26 cellular contexts compared by ENCODE assay signal in genomic region chr2:240168546-240169361, GRCh38. TPM values are rescaled to one million over a fixed set of nuclear protein-coding genes. Genes with fewer than 3 reads are reported as not detected.
"Had no signal": no experiment of that assay in that cellular context is flagged by ENCODE, and none has a peak within 500 bp of the region (broad histone marks: within the 10 kb centered on the region; RNA-seq: fewer than 3 reads in every experiment).

No MANE protein-coding gene starts in this region.

- H3K4me3 ChIP-seq: esophagus squamous epithelium, gastroesophageal sphincter, ovary, thoracic aorta, transverse colon had no signal

- H3K4me1 ChIP-seq: esophagus squamous epithelium, gastroesophageal sphincter, transverse colon had no signal

- H3K27ac ChIP-seq: esophagus squamous epithelium, gastroesophageal sphincter, ovary, thoracic aorta, transverse colon had no signal

- H3K27me3 ChIP-seq: ovary had no signal

- H3K4me3 Mint-ChIP-seq: effector memory CD8-positive, alpha-beta T cell; immature natural killer cell; naive B cell; stimulated activated naive B cell treated with anti-CD40 and anti-IgM and Interleukin-4, amounts not matched to agents 10 μg/mL and 1 μg/mL and 100 μg/mL, for 72 hours; stimulated activated naive CD8-positive, alpha-beta T cell treated with anti-CD3 and anti-CD28 coated beads, Interleukin-15, amount 100 ng/mL, for 72 hours had no signal

- H3K4me1 Mint-ChIP-seq: immature natural killer cell; stimulated activated naive B cell treated with anti-CD40 and anti-IgM and Interleukin-4, amounts not matched to agents 10 μg/mL and 1 μg/mL and 100 μg/mL, for 72 hours; stimulated activated naive CD8-positive, alpha-beta T cell treated with anti-CD3 and anti-CD28 coated beads, Interleukin-15, amount 100 ng/mL, for 72 hours had no signal

- H3K27ac Mint-ChIP-seq: effector memory CD8-positive, alpha-beta T cell; immature natural killer cell; naive B cell; progenitor cell of endocrine pancreas; stimulated activated naive B cell treated with anti-CD40 and anti-IgM and Interleukin-4, amounts not matched to agents 10 μg/mL and 1 μg/mL and 100 μg/mL, for 72 hours; stimulated activated naive CD8-positive, alpha-beta T cell treated with anti-CD3 and anti-CD28 coated beads, Interleukin-15, amount 100 ng/mL, for 72 hours had no signal

- ATAC-seq: effector memory CD8-positive, alpha-beta T cell; gastroesophageal sphincter; left cardiac atrium; left ventricle myocardium superior; right cardiac atrium; stimulated activated naive B cell treated with anti-CD40 and anti-IgM and Interleukin-4, amounts not matched to agents 10 μg/mL and 1 μg/mL and 100 μg/mL, for 72 hours; stimulated activated naive CD8-positive, alpha-beta T cell treated with anti-CD3 and anti-CD28 coated beads, Interleukin-15, amount 100 ng/mL, for 72 hours had no signal

- H3K36me3 Mint-ChIP-seq: immature natural killer cell; naive B cell; stimulated activated naive B cell treated with anti-CD40 and anti-IgM and Interleukin-4, amounts not matched to agents 10 μg/mL and 1 μg/mL and 100 μg/mL, for 72 hours had no signal

- H3K36me3 ChIP-seq: esophagus squamous epithelium, gastroesophageal sphincter, ovary, thoracic aorta, transverse colon had no signal

- H3K9me3 Mint-ChIP-seq: effector memory CD8-positive, alpha-beta T cell; immature natural killer cell; stimulated activated naive CD8-positive, alpha-beta T cell treated with anti-CD3 and anti-CD28 coated beads, Interleukin-15, amount 100 ng/mL, for 72 hours had no signal

- H3K9me3 ChIP-seq: esophagus squamous epithelium, gastroesophageal sphincter, ovary, thoracic aorta, transverse colon had no signal

- DNase-seq: central memory CD4-positive, alpha-beta T cell; effector memory CD8-positive, alpha-beta T cell; esophagus squamous epithelium; foreskin fibroblast; glutamatergic neuron; immature natural killer cell; left cardiac atrium; mesendoderm; naive B cell; right cardiac atrium; stimulated activated CD4-positive, alpha-beta T cell treated with anti-CD3 and anti-CD28 coated beads, Interleukin-15, amount 100 ng/mL, for 24 hours; stimulated activated CD4-positive, alpha-beta T cell treated with anti-CD3 and anti-CD28 coated beads, Interleukin-1b, Interleukin-23, amount 100 ng/mL, for 48 hours; stimulated activated CD4-positive, alpha-beta T cell treated with anti-CD3 and anti-CD28 coated beads, Interleukin-4, amount 100 ng/mL, for 24 hours; stimulated activated naive B cell treated with anti-CD40 and anti-IgM and Interleukin-4, amounts not matched to agents 10 μg/mL and 1 μg/mL and 100 μg/mL, for 72 hours; stimulated activated naive CD8-positive, alpha-beta T cell treated with anti-CD3 and anti-CD28 coated beads, Interleukin-15, amount 100 ng/mL, for 72 hours; substantia nigra; transverse colon had no signal

- H3K27me3 Mint-ChIP-seq: stimulated activated naive CD8-positive, alpha-beta T cell treated with anti-CD3 and anti-CD28 coated beads, Interleukin-15, amount 100 ng/mL, for 72 hours had no signal

RNA-seq across cellular contexts. Expression of gene OTOS, which starts 28.3 kb away (rescaled TPM):
- total RNA-seq: epithelial cell of proximal tubule, esophagus squamous epithelium, gastroesophageal sphincter, left cardiac atrium, left ventricle myocardium superior, lung microvascular endothelial cell, ovary, progenitor cell of endocrine pancreas, right cardiac atrium, thoracic aorta, transverse colon had no signal
- polyA plus RNA-seq: immature natural killer cell, keratinocyte, neural cell, ovary, right cardiac atrium had no signal
